8 cellular contexts compared by ENCODE assay signal in genomic region chr19:41353466-41354342, GRCh38. TPM values are rescaled to one million over a fixed set of nuclear protein-coding genes. Genes with fewer than 3 reads are reported as not detected.
DNase-seq lines count a peak whose midpoint lies in the region; ATAC-seq and TF ChIP-seq lines count a peak whose summit lies in the region.

Gene TGFB1 (minus strand): TSS chr19:41353922. CDS start chr19:41353044, 878 bp downstream.

- H3K27me3 ChIP-seq in esophagus (ENCODE audit: control insufficient read depth in 1 of 2, insufficient read depth in 2 of 2, low read length in 2 of 2) (no peaks in the 10 kb centered on the region), muscle layer of duodenum (ENCODE audit: low read depth, low read length) (no peaks in the 10 kb centered on the region)

- WGBS in esophagus, 2 donors = 1% methylated on average over 34 to 78 of the region's 78 CpGs

- H3K36me3 ChIP-seq in esophagus (ENCODE audit: control insufficient read depth in 2 of 2, insufficient read depth in 2 of 2, low read length in 1 of 2) (no peaks in the 10 kb centered on the region), muscle layer of duodenum (ENCODE audit: control insufficient read depth in 1 of 2, insufficient read depth in 2 of 2, low read length in 2 of 2) (no peaks in the 10 kb centered on the region)

- H3K27ac ChIP-seq in esophagus (ENCODE audit: low read depth in 2 of 2, low read length in 1 of 2) (peak within 1 kb of the TSS; percentile 77 to 90), muscle layer of duodenum (ENCODE audit: low read length) (peak within 1 kb of the TSS; percentile 23)

- H3K4me3 ChIP-seq in esophagus (ENCODE audit: low read depth in 1 of 2, low read length in 2 of 2) (peak within 1 kb of the TSS; percentile 72 to 73), muscle layer of duodenum (ENCODE audit: low read depth in 1 of 2, low read length in 2 of 2) (peak within 1 kb of the TSS; percentile 83 to 95)

- H3K4me1 ChIP-seq in esophagus (ENCODE audit: control insufficient read depth in 2 of 2, insufficient read depth in 2 of 2, low read length in 1 of 2) (peaks cover 5 to 8% of the 10 kb centered on the region in 2 donors), muscle layer of duodenum (ENCODE audit: control insufficient read depth in 1 of 2, insufficient read depth in 2 of 2, low read length in 2 of 2) (peaks cover 0 to 28% of the 10 kb centered on the region in 2 donors)

- H3K9me3 ChIP-seq in esophagus (ENCODE audit: control insufficient read depth in 2 of 2, insufficient read depth in 1 of 2, low read depth in 1 of 2, low read length in 1 of 2) (no peaks in the 10 kb centered on the region), muscle layer of duodenum (ENCODE audit: control insufficient read depth in 1 of 2, low read length in 2 of 2) (no peaks in the 10 kb centered on the region)

- ATAC-seq in GM18520 (IDR thresholded peaks at IDR 0.05; ENCODE audit: unreplicated experiment) (peak; percentile 28), HG03196 (IDR thresholded peaks at IDR 0.05; ENCODE audit: unreplicated experiment) (peak; percentile 38)

- peak; percentile 82 for DNase-seq in A172 (ENCODE audit: low spot score)
- peak; percentile 95 for DNase-seq in activated T-cell treated with anti-CD3 and anti-CD28 coated beads, Interleukin-2, amount 50 U/mL, for 1 hour
- DNase-seq in stimulated activated CD8-positive, alpha-beta memory T cell treated with anti-CD3 and anti-CD28 coated beads, Interleukin-4, amount 100 ng/mL, for 48 hours = peak; percentile 93

TF ChIP-seq in PFSK-1, 5 proteins besides CTCF, POLR2A, EP300 and RAD21:
- TF ChIP-seq REST (IDR thresholded peaks at IDR 0.05; ENCODE audit: insufficient read depth in 1 of 2, low read depth in 2 of 2, low read length in 2 of 2) (0 out of 4 replicates have a peak, but pooled peaks of 1 of the 2 experiments have one; percentile 10), POLR2AphosphoS5 (IDR thresholded peaks at IDR 0.05; ENCODE audit: low read depth, low read length) (peak; percentile 55), SIN3A (IDR thresholded peaks at IDR 0.05; ENCODE audit: borderline replicate concordance, insufficient read depth, low read length) (no peak), FOXP2 (optimal IDR thresholded peaks at IDR 0.05; ENCODE audit: borderline replicate concordance, extremely low read depth, extremely low read length, insufficient read depth) (no peak), TAF1 (IDR thresholded peaks at IDR 0.05; ENCODE audit: borderline replicate concordance, insufficient read depth, low read length) (0 out of 2 replicates have a peak, but pooled peaks have one; percentile 4)

RNA-seq across cellular contexts. Expression of gene TGFB1, which starts in this region (rescaled TPM):
- 13.6 and 18.3 TPM in 2 replicates for total RNA-seq in A172 (2014; rRNA removed; shearing (Covaris generic))
- 280 TPM for polyA plus RNA-seq in PFSK-1 (2012; ENCODE audit: insufficient read length, low read depth)
- polyA plus RNA-seq in esophagus = 10 to 100 TPM; 16.2 to 77.1 TPM

Comparison
In these comparisons a context has a peak if more than half of its experiments do, and no peak if none do; other contexts are left out.
1. Peak in every context shown above with its lines: DNase-seq, ATAC-seq, H3K4me3 ChIP-seq and H3K27ac ChIP-seq.